1 cellular context compared by ENCODE assay signal in the genomic region with DNA sequence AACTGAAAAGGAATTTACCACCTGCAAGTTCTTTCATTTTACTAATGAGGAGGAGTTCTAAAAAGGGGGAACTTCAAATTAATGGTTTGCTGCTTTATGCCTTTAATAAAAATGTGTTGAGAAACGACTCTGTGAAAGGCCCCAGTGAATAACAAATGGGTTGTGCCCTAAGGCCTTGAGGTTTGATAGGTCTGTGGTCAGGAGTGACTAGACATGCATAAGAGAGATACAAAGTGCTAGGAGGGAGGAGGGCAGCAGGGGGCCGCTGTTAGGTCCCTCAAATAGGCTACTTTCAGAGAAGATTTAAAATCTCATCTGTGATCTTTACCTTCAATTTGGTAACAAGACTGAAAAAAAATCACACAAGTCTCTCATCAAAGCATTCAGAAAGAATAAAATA.
TF ChIP-seq lines count a peak whose summit lies in the region.

No MANE protein-coding gene starts in this region.

TF ChIP-seq in GM23338, 12 proteins besides CTCF, POLR2A, EP300 and RAD21 (continued from another document):
- no peak for TF ChIP-seq POLR2AphosphoS5 (IDR thresholded peaks at IDR 0.05; ENCODE audit: low read depth)
- TF ChIP-seq ZNF462 (CRISPR knock-in tag; IDR thresholded peaks at IDR 0.05) = no peak
- no peak for TF ChIP-seq ZNF331 (CRISPR knock-in tag; IDR thresholded peaks at IDR 0.05; ENCODE audit: low read depth)
